In the genomic region with DNA sequence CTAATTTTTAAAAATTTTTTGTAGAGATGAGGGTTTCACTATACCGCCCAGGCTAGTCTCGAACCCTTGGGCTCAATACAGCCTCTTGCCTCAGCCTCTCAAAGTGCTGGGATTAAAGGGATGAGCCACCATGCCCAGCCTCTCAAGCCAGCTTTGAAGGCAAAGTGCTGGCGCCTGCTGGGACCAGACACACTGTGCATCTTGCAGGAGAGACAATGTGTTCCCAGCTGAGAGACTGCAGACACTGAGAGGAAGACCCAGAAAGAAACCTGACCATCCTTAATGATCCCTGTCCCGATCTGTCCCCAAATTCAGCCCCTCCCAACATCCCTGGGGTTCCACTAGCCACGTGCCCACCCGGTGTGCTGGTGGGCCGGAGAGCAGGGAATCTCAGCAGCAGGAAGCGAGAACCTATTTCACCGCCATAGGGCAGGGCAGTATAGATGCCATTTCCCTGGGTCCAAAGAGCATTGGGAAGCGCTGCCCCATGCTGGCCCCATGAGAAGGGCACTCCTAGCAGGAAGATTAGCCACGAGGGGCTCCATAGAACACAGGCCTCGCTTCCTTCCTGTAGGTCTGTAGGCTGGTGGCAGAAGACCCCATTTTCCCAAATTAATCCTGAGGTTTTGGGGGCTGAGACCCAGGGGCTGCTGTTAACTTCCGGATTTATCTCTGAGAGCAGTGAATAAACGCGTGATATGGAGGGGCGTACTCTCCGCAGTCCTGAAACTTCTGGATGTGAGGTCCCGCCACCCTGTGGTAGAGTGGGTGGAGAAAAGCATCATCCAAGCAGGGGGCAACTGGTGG, we compare ENCODE assay signal across 8 cellular contexts. TPM values are rescaled to one million over a fixed set of nuclear protein-coding genes. Genes with fewer than 3 reads are reported as not detected.
A peak's percentile ranks its signal among the peaks of the same experiment; 100 is the strongest.
DNase-seq lines count a peak whose midpoint lies in the region; ATAC-seq, FAIRE-seq and TF ChIP-seq lines count a peak whose summit lies in the region.

No MANE protein-coding gene starts in this region.

- peak overlapping the region; percentile 60 to 94 (median 76) for H3K4me3 ChIP-seq in heart right ventricle
- H3K4me3 ChIP-seq in K562, result peak overlapping the region; percentile 93
- H3K4me3 ChIP-seq in vagina, result peak overlapping the region; percentile 74 to 92

- H3K9me3 Mint-ChIP-seq in memory B cell, result no peaks in the 10 kb centered on the region

- peak overlapping the region; percentile 96 to 99 for H3K9ac ChIP-seq in K562 (ENCODE audit: insufficient read depth in 1 of 2, low read depth in 2 of 2, low read length in 2 of 2)

- 0 out of 4 replicates have a peak, but pooled peaks of 1 of the 2 experiments have one; percentile 5 for TF ChIP-seq RAD21 in K562 (CRISPR knock-in tag; conservative IDR thresholded peaks at IDR 0.05 in 1 of 2, IDR thresholded peaks at IDR 0.05 in 1 of 2)

- peak overlapping the region; percentile 94 for H3K27ac Mint-ChIP-seq in memory B cell

- peak overlapping the region; percentile 86; the same call in 1 of the 2 replicates for H2AFZ ChIP-seq in K562 (ENCODE audit: low read depth, low read length)

- H3K27ac ChIP-seq in heart right ventricle (peak overlapping the region in 9 of 10 donors; percentile 83 to 96 (median 91)), K562 (ENCODE audit: extremely low read depth, low read depth, low read length) (peak overlapping the region; percentile 98), vagina (peak overlapping the region; percentile 78)

- H3K9me3 ChIP-seq in heart right ventricle, result no peaks in the 10 kb centered on the region
- H3K9me3 ChIP-seq in K562 (replicated peaks; ENCODE audit: control insufficient read depth, insufficient read depth, low read depth, low read length), result no peaks in the 10 kb centered on the region
- H3K9me3 ChIP-seq in vagina, result no peaks in the 10 kb centered on the region

- H3K4me1 ChIP-seq in heart right ventricle, result peaks cover 4 to 38% (median 31%) of the 10 kb centered on the region in 9 donors
- H3K4me1 ChIP-seq in K562 (replicated peaks in 1 of 2; ENCODE audit: control insufficient read depth in 2 of 2, insufficient read depth in 2 of 2, low read length in 2 of 2), result peaks cover 15 to 54% of the 10 kb centered on the region in 2 experiments; a peak in 4 of 5 replicates
- peaks cover 23% of the 10 kb centered on the region for H3K4me1 ChIP-seq in vagina

- TF ChIP-seq EP300 in K562 (IDR thresholded peaks at IDR 0.05; ENCODE audit: low read length), result no peak

- peaks cover 10% of the 10 kb centered on the region for H3K4me1 Mint-ChIP-seq in memory B cell

- peaks cover 10% of the 10 kb centered on the region; the same call in 1 of the 2 replicates for H4K20me1 ChIP-seq in K562 (replicated peaks; ENCODE audit: control insufficient read depth, insufficient read depth, low read length)

- peaks cover 80% of the 10 kb centered on the region for H3K79me2 ChIP-seq in K562 (ENCODE audit: control insufficient read depth, insufficient read depth, low read length)

- H3K4me3 Mint-ChIP-seq in memory B cell, result peak overlapping the region; percentile 87

- H3K4me2 ChIP-seq in K562 (ENCODE audit: insufficient read depth, low read length), result peak overlapping the region; percentile 92

- peaks cover 7% of the 10 kb centered on the region for H3K36me3 Mint-ChIP-seq in memory B cell

- no peak for TF ChIP-seq POLR2A in K562 (conservative IDR thresholded peaks at IDR 0.05)
- no peak for TF ChIP-seq POLR2A in vagina (IDR thresholded peaks at IDR 0.05)

- H3K27me3 Mint-ChIP-seq in memory B cell, result no peaks in the 10 kb centered on the region

- H3K27me3 ChIP-seq in heart right ventricle (no peaks in the 10 kb centered on the region), K562 (ENCODE audit: control insufficient read depth in 2 of 2, insufficient read depth in 2 of 2, low read length in 2 of 2) (no peaks in the 10 kb centered on the region), vagina (no peaks in the 10 kb centered on the region)

- peaks cover 0 to 53% (median 32%) of the 10 kb centered on the region in 9 donors for H3K36me3 ChIP-seq in heart right ventricle
- peaks cover 48% of the 10 kb centered on the region for H3K36me3 ChIP-seq in K562 (ENCODE audit: control insufficient read depth, insufficient read depth, low read length)
- H3K36me3 ChIP-seq in vagina, result peaks cover 0 to 31% of the 10 kb centered on the region in 2 donors

- in situ Hi-C loops in K562 (cut with MboI), result no loop called here

- no peaks in the 10 kb centered on the region for H3K9me1 ChIP-seq in K562 (ENCODE audit: control insufficient read depth, insufficient read depth, low read length)

- CTCF ChIA-PET in K562 (lab: Yijun Ruan, JAX; ENCODE audit: low intra/inter-chr PET ratio), result no interaction called here

- FAIRE-seq in K562 (lab: Jason Lieb, UNC), result no peak

- no peak for DNase-seq in heart right ventricle
- DNase-seq in Right ventricle myocardium superior, result no peak
- peak in 1 of 4 experiments; percentile 24 for DNase-seq in K562 (ENCODE audit: extremely low read depth in 1 of 4, low spot score in 3 of 4)
- DNase-seq in memory B cell (ENCODE audit: low spot score in 2 of 2), result no peak
- no peak for DNase-seq in vagina (ENCODE audit: extremely low spot score in 2 of 2)
- DNase-seq in putamen (ENCODE audit: low spot score), result no peak

- POLR2A ChIA-PET in K562 (lab: Yijun Ruan, JAX), result interaction anchor here (0.6 to 3.9 kb wide), 13 partner anchors 8 to 235 kb away, joined by 3 to 29 read pairs (median 5); a partner anchor contains a TSS

- BruUV-seq in K562 (replicated peaks; lab: Mats Ljungman, UMichigan), result no TSS peak

- intact Hi-C loops in heart right ventricle (cut with DNase I) (loop anchor here in 6 of 10 donors (1.0 to 10.0 kb wide), 7 partner anchors 16 to 65 kb away; a partner anchor contains a TSS), Right ventricle myocardium superior (cut with DNase I) (no loop called here), K562 (cut with micrococcal nuclease) (loop anchor here (1.0 to 2.0 kb wide), 3 partner anchors 16 to 246 kb away; a partner anchor contains a TSS), vagina (cut with DNase I) (loop anchor here (5.0 kb wide), 1 partner anchor 60 kb away; a partner anchor contains a TSS)

- TF ChIP-seq CTCF in heart right ventricle (IDR thresholded peaks at IDR 0.05), result peak in 1 of 9 donors; percentile 10
- TF ChIP-seq CTCF in K562 (IDR thresholded peaks at IDR 0.05 in 2 of 3, conservative IDR thresholded peaks at IDR 0.05 in 1 of 3; ENCODE audit: insufficient read depth in 2 of 3, low read depth in 1 of 3, low read length in 3 of 3), result 0 out of 6 replicates have a peak, but pooled peaks of 1 of the 3 experiments have one; percentile 3
- TF ChIP-seq CTCF in vagina (IDR thresholded peaks at IDR 0.05), result no peak

- ATAC-seq in heart right ventricle (no peak), Right ventricle myocardium superior (ENCODE audit: poor library complexity) (no peak), K562 (no peak), memory B cell (ENCODE audit: low read depth) (peak; percentile 0), GM18511 (IDR thresholded peaks at IDR 0.05; ENCODE audit: unreplicated experiment) (no peak), GM21825 (IDR thresholded peaks at IDR 0.05; ENCODE audit: unreplicated experiment) (no peak)

- 33 to 35% methylated on average over 18 of the region's 18 CpGs for WGBS in heart right ventricle, 2 donors
- 10% methylated on average over 18 of the region's 18 CpGs for WGBS in K562 (ENCODE audit: insufficient coverage, low coverage, missing lambda C conversion rate)

RNA-seq across cellular contexts. Expression of a gene that starts 1.0 kb away (rescaled TPM):
- 10 to 100 TPM in 9 of 10 donors, 1 to 10 TPM in 1; 10.0 to 16.9 (median 12.4) TPM for total RNA-seq in heart right ventricle
- polyA plus RNA-seq in heart right ventricle, result 1 to 10 TPM; 5.1 to 9.5 TPM
- total RNA-seq in Right ventricle myocardium superior, result 9.9 TPM
- 30.5 and 66.0 TPM in 2 replicates for total RNA-seq in K562 (2011; cell fraction: chromatin; rRNA removed; ENCODE audit: low replicate concordance)
- 39.2 and 46.7 TPM in 2 replicates for total RNA-seq in K562 (2011; cell fraction: nucleolus; rRNA removed)
- 28.3 and 42.4 TPM in 2 replicates for total RNA-seq in K562 (2011; cell fraction: nucleoplasm; rRNA removed)
- 30.1 and 45.1 TPM in 2 replicates for total RNA-seq in K562 (2014; rRNA removed)
- 2.3 and 2.8 TPM in 2 replicates for total RNA-seq in K562 (2014; rRNA removed; fragmentation: Illumina TruSeq; extraction: Trizol)
- 7.0 and 9.3 TPM in 2 replicates for total RNA-seq in K562 (2015; rRNA removed; fragmentation: Illumina TruSeq; extraction: Trizol)
- 112 and 113 TPM in 2 replicates for total RNA-seq in K562 (2021)
- polyA plus RNA-seq in K562 (2011; rRNA removed), result 2.4 and 4.9 TPM in 2 replicates
- polyA plus RNA-seq in K562 (2011; cell fraction: cytosol; rRNA removed), result 3.4 and 9.5 TPM in 2 replicates
- polyA plus RNA-seq in K562 (2011; cell fraction: nucleus; rRNA removed), result 22.5 and 41.1 TPM in 2 replicates
- 39.6 and 39.8 TPM in 2 replicates for polyA plus RNA-seq in K562 (2012)
- polyA plus RNA-seq in K562 (2014; fragmentation: Illumina TruSeq; extraction: Trizol), result 9.3 and 36.7 TPM in 2 replicates
- under 1 TPM; 0.06 to 0.08 TPM for polyA plus RNA-seq in K562 (2014; fragmentation: Nextera tagmentation; extraction: Ambion mirVana)
- polyA plus RNA-seq in K562 (2014; rRNA removed), result 24.6 and 29.2 TPM in 2 replicates
- polyA minus RNA-seq in K562 (2011; rRNA and poly(A)+ RNA removed), result 5.8 and 8.6 TPM in 2 replicates
- polyA minus RNA-seq in K562 (2011; cell fraction: cytosol; rRNA and poly(A)+ RNA removed), result 41.5 and 55.1 TPM in 2 replicates
- 14.7 and 15.3 TPM in 2 replicates for polyA minus RNA-seq in K562 (2011; cell fraction: nucleus; rRNA and poly(A)+ RNA removed)
- 25.5 TPM for total RNA-seq in vagina

RNA-seq across cellular contexts. Expression of a gene that starts 7.1 kb away (rescaled TPM):
- total RNA-seq in heart right ventricle, result 10 to 100 TPM; 14.0 to 77.2 (median 17.9) TPM
- polyA plus RNA-seq in heart right ventricle, result 10 to 100 TPM in 1 of 2 donors, 1 to 10 TPM in 1; 6.1 to 13.1 TPM
- total RNA-seq in Right ventricle myocardium superior, result 31.0 TPM
- 3.1 and 13.6 TPM in 2 replicates for total RNA-seq in K562 (2011; cell fraction: chromatin; rRNA removed; ENCODE audit: low replicate concordance)
- 13.3 and 15.5 TPM in 2 replicates for total RNA-seq in K562 (2011; cell fraction: nucleolus; rRNA removed)
- total RNA-seq in K562 (2011; cell fraction: nucleoplasm; rRNA removed), result 8.9 and 10.7 TPM in 2 replicates
- 28.6 and 33.1 TPM in 2 replicates for total RNA-seq in K562 (2014; rRNA removed)
- 12.0 and 21.3 TPM in 2 replicates for total RNA-seq in K562 (2014; rRNA removed; fragmentation: Illumina TruSeq; extraction: Trizol)
- total RNA-seq in K562 (2015; rRNA removed; fragmentation: Illumina TruSeq; extraction: Trizol), result 27.8 TPM in 2 replicates
- total RNA-seq in K562 (2021), result 39.5 and 42.2 TPM in 2 replicates
- polyA plus RNA-seq in K562 (2011; rRNA removed), result 24.2 and 25.2 TPM in 2 replicates
- 24.7 and 48.2 TPM in 2 replicates for polyA plus RNA-seq in K562 (2011; cell fraction: cytosol; rRNA removed)
- polyA plus RNA-seq in K562 (2011; cell fraction: nucleus; rRNA removed), result 13.6 and 14.4 TPM in 2 replicates
- polyA plus RNA-seq in K562 (2012), result 15.9 and 42.8 TPM in 2 replicates
- polyA plus RNA-seq in K562 (2014; fragmentation: Illumina TruSeq; extraction: Trizol), result 21.4 and 22.2 TPM in 2 replicates
- 10 to 100 TPM in 1 of 2 experiments, 1 to 10 TPM in 1; 6.5 to 10.8 TPM for polyA plus RNA-seq in K562 (2014; fragmentation: Nextera tagmentation; extraction: Ambion mirVana)
- polyA plus RNA-seq in K562 (2014; rRNA removed), result 29.7 and 31.1 TPM in 2 replicates
- 8.3 and 11.0 TPM in 2 replicates for polyA minus RNA-seq in K562 (2011; rRNA and poly(A)+ RNA removed)
- polyA minus RNA-seq in K562 (2011; cell fraction: cytosol; rRNA and poly(A)+ RNA removed), result 18.0 and 18.9 TPM in 2 replicates
- polyA minus RNA-seq in K562 (2011; cell fraction: nucleus; rRNA and poly(A)+ RNA removed), result 4.7 and 5.1 TPM in 2 replicates
- total RNA-seq in vagina, result 7.9 TPM

RNA-seq across cellular contexts. Expression of a gene that starts 16.5 kb away (rescaled TPM):
- total RNA-seq in heart right ventricle (10 to 100 TPM; 11.7 to 21.8 (median 17.1) TPM), Right ventricle myocardium superior (19.8 TPM), K562 (2014; rRNA removed) (47.0 and 59.4 TPM in 2 replicates), K562 (2014; rRNA removed; fragmentation: Illumina TruSeq; extraction: Trizol) (9.7 and 15.9 TPM in 2 replicates), K562 (2015; rRNA removed; fragmentation: Illumina TruSeq; extraction: Trizol) (28.9 and 29.7 TPM in 2 replicates), K562 (2021) (34.8 and 36.8 TPM in 2 replicates), vagina (25.0 TPM)
- polyA plus RNA-seq in heart right ventricle (10 to 100 TPM; 33.7 to 35.5 TPM), K562 (2011; rRNA removed) (22.3 and 33.3 TPM in 2 replicates), K562 (2014; fragmentation: Illumina TruSeq; extraction: Trizol) (47.2 and 55.3 TPM in 2 replicates), K562 (2014; fragmentation: Nextera tagmentation; extraction: Ambion mirVana) (1 to 10 TPM; 2.5 to 5.8 TPM), K562 (2014; rRNA removed) (49.2 and 49.8 TPM in 2 replicates)
- 10.6 and 53.0 TPM in 2 replicates for total RNA-seq in K562 (2011; cell fraction: chromatin; rRNA removed; ENCODE audit: low replicate concordance)
- total RNA-seq in K562 (2011; cell fraction: nucleolus; rRNA removed), result 44.7 and 46.7 TPM in 2 replicates
- total RNA-seq in K562 (2011; cell fraction: nucleoplasm; rRNA removed), result 24.2 and 28.0 TPM in 2 replicates
- polyA plus RNA-seq in K562 (2011; cell fraction: cytosol; rRNA removed), result 47.1 and 82.4 TPM in 2 replicates
- polyA plus RNA-seq in K562 (2011; cell fraction: nucleus; rRNA removed), result 33.5 and 61.9 TPM in 2 replicates
- polyA plus RNA-seq in K562 (2012), result 27.6 and 42.2 TPM in 2 replicates
- polyA minus RNA-seq in K562 (2011; rRNA and poly(A)+ RNA removed), result 4.9 and 9.2 TPM in 2 replicates
- polyA minus RNA-seq in K562 (2011; cell fraction: cytosol; rRNA and poly(A)+ RNA removed), result 14.3 and 14.5 TPM in 2 replicates
- polyA minus RNA-seq in K562 (2011; cell fraction: nucleus; rRNA and poly(A)+ RNA removed), result 5.3 and 9.6 TPM in 2 replicates

RNA-seq across cellular contexts. Expression of a gene that starts 22.7 kb away (rescaled TPM):
- total RNA-seq in heart right ventricle (1 to 10 TPM in 2 of 10 donors, under 1 TPM in 8; 0.34 to 1.4 (median 0.80) TPM), Right ventricle myocardium superior (0.91 TPM), K562 (2014; rRNA removed) (2.7 and 3.0 TPM in 2 replicates), K562 (2014; rRNA removed; fragmentation: Illumina TruSeq; extraction: Trizol) (0.64 and 0.69 TPM in 2 replicates), K562 (2015; rRNA removed; fragmentation: Illumina TruSeq; extraction: Trizol) (2.7 and 2.9 TPM in 2 replicates), K562 (2021) (3.3 and 5.8 TPM in 2 replicates), vagina (5.2 TPM)
- polyA plus RNA-seq in heart right ventricle (1 to 10 TPM; 1.5 to 8.9 TPM), K562 (2011; rRNA removed) (2.2 and 3.2 TPM in 2 replicates), K562 (2014; fragmentation: Illumina TruSeq; extraction: Trizol) (1.5 and 1.9 TPM in 2 replicates), K562 (2014; fragmentation: Nextera tagmentation; extraction: Ambion mirVana) (under 1 TPM; 0.24 to 0.56 TPM), K562 (2014; rRNA removed) (4.5 and 5.1 TPM in 2 replicates)
- 4.3 and 14.7 TPM in 2 replicates for total RNA-seq in K562 (2011; cell fraction: chromatin; rRNA removed; ENCODE audit: low replicate concordance)
- total RNA-seq in K562 (2011; cell fraction: nucleolus; rRNA removed), result 8.3 and 10.8 TPM in 2 replicates
- 5.3 and 6.4 TPM in 2 replicates for total RNA-seq in K562 (2011; cell fraction: nucleoplasm; rRNA removed)
- polyA plus RNA-seq in K562 (2011; cell fraction: cytosol; rRNA removed), result 2.2 and 3.4 TPM in 2 replicates
- 9.0 and 17.2 TPM in 2 replicates for polyA plus RNA-seq in K562 (2011; cell fraction: nucleus; rRNA removed)
- polyA plus RNA-seq in K562 (2012), result 3.3 and 8.0 TPM in 2 replicates
- polyA minus RNA-seq in K562 (2011; rRNA and poly(A)+ RNA removed), result 0.18 and 0.39 TPM in 2 replicates
- polyA minus RNA-seq in K562 (2011; cell fraction: cytosol; rRNA and poly(A)+ RNA removed), result 1.0 and 2.0 TPM in 2 replicates
- 1.1 and 1.3 TPM in 2 replicates for polyA minus RNA-seq in K562 (2011; cell fraction: nucleus; rRNA and poly(A)+ RNA removed)

RNA-seq across cellular contexts. Expression of a gene that starts 42.6 kb away (rescaled TPM):
- total RNA-seq in heart right ventricle, result under 1 TPM in 7 of 10 donors, not detected in 3; 0.18 to 0.62 (median 0.34) TPM
- polyA plus RNA-seq in heart right ventricle, result 1 to 10 TPM in 1 of 2 donors, under 1 TPM in 1; 0.51 to 1.0 TPM
- total RNA-seq in Right ventricle myocardium superior, result 0.11 TPM
- 152 and 610 TPM in 2 replicates for total RNA-seq in K562 (2011; cell fraction: chromatin; rRNA removed; ENCODE audit: low replicate concordance)
- 442 and 477 TPM in 2 replicates for total RNA-seq in K562 (2011; cell fraction: nucleolus; rRNA removed)
- total RNA-seq in K562 (2011; cell fraction: nucleoplasm; rRNA removed), result 261 and 266 TPM in 2 replicates
- total RNA-seq in K562 (2014; rRNA removed), result 39.7 TPM in 2 replicates
- total RNA-seq in K562 (2014; rRNA removed; fragmentation: Illumina TruSeq; extraction: Trizol), result 1.7 and 3.7 TPM in 2 replicates
- total RNA-seq in K562 (2015; rRNA removed; fragmentation: Illumina TruSeq; extraction: Trizol), result 13.7 and 16.6 TPM in 2 replicates
- total RNA-seq in K562 (2021), result 69.7 and 89.5 TPM in 2 replicates
- polyA plus RNA-seq in K562 (2011; rRNA removed), result 29.9 and 58.7 TPM in 2 replicates
- 50.3 and 80.3 TPM in 2 replicates for polyA plus RNA-seq in K562 (2011; cell fraction: cytosol; rRNA removed)
- 748 and 1,281 TPM in 2 replicates for polyA plus RNA-seq in K562 (2011; cell fraction: nucleus; rRNA removed)
- 45.0 and 59.7 TPM in 2 replicates for polyA plus RNA-seq in K562 (2012)
- polyA plus RNA-seq in K562 (2014; fragmentation: Illumina TruSeq; extraction: Trizol), result 12.1 and 29.4 TPM in 2 replicates
- polyA plus RNA-seq in K562 (2014; fragmentation: Nextera tagmentation; extraction: Ambion mirVana), result under 1 TPM; 0.10 to 0.11 TPM
- polyA plus RNA-seq in K562 (2014; rRNA removed), result 97.4 and 114 TPM in 2 replicates
- polyA minus RNA-seq in K562 (2011; rRNA and poly(A)+ RNA removed), result 4.9 and 6.5 TPM in 2 replicates
- polyA minus RNA-seq in K562 (2011; cell fraction: cytosol; rRNA and poly(A)+ RNA removed), result 19.6 and 29.4 TPM in 2 replicates
- 91.7 and 98.6 TPM in 2 replicates for polyA minus RNA-seq in K562 (2011; cell fraction: nucleus; rRNA and poly(A)+ RNA removed)
- 2.0 TPM for total RNA-seq in vagina
